ENCODE assay signal across 23 cellular contexts in the genomic region with DNA sequence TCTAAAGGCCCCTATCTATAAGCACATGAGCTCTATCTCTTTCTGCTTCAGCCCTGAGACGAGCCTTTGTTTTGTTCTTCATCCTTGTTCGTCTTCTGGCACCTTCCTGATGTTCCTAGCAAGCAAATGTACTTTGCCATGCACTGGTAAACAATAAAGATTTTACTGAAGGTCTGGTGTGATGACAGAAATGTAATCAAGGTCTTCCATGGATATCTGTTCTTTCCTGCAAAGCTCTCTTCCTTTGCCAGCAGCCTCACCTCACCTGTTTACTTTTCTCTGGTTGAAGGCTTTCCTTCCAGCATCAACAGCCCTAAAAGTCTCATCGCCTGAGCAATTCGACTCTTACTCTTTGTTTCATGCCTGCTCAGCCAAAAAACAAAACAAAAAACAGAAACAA.
DNase-seq lines count a peak whose midpoint lies in the region; ATAC-seq and TF ChIP-seq lines count a peak whose summit lies in the region.
"Had no signal": no experiment of that assay in that cellular context is flagged by ENCODE, and none has a peak within 500 bp of the region (broad histone marks: within the 10 kb centered on the region; RNA-seq: fewer than 3 reads in every experiment).

No MANE protein-coding gene starts in this region.

- peak overlapping the region; percentile 89 for H3K27ac Mint-ChIP-seq in nephron progenitor cell
- H3K27ac Mint-ChIP-seq: CD4-positive, alpha-beta T cell; IgD-negative memory B cell had no signal

- no peaks in the 10 kb centered on the region for H3K9me3 Mint-ChIP-seq in nephron progenitor cell
- H3K9me3 Mint-ChIP-seq: CD4-positive, alpha-beta T cell; IgD-negative memory B cell had no signal

- ATAC-seq in GM21367 (IDR thresholded peaks at IDR 0.05; ENCODE audit: unreplicated experiment) = no peak

- peaks cover 3% of the 10 kb centered on the region for H3K27me3 Mint-ChIP-seq in nephron progenitor cell (ENCODE audit: low read depth, poor library complexity)
- H3K27me3 Mint-ChIP-seq: CD4-positive, alpha-beta T cell had no signal

- H3K36me3 Mint-ChIP-seq in nephron progenitor cell (ENCODE audit: low read depth) = no peaks in the 10 kb centered on the region

- peak overlapping the region; percentile 95 for H3K27ac ChIP-seq in VCaP
- H3K27ac ChIP-seq: Peyer's patch had no signal

- DNase-seq in NCI-H1092 treated with DMSO at 0.1 percent for 48 hours (lab: John Stamatoyannopoulos, UW) (peak; percentile 4), NCI-H1092 (lab: John Stamatoyannopoulos, UW) (no peak), DMS79 treated with DMSO at 0.1 percent for 48 hours (lab: John Stamatoyannopoulos, UW) (peak; percentile 91), nephron progenitor cell (no peak), HK-2 (ENCODE audit: unreplicated experiment) (no peak)
- no peak for DNase-seq in activated CD4-positive, CD25-positive, alpha-beta regulatory T cell treated with anti-CD3 and anti-CD28 coated beads, Interleukin-2, amount 50 U/mL, for 72 hours
- DNase-seq: 8988T; BE2C; Caco-2; CD4-positive, alpha-beta T cell; H7; Karpas-422; MG63; NCI-H1048; NCI-H146; NCI-H2029 treated with DMSO at 0.1 percent for 48 hours; NCI-H2227 treated with DMSO at 0.1 percent for 48 hours; NCI-H526 treated with DMSO at 0.1 percent for 48 hours; Peyer's patch; SW 1271 had no signal

- peak overlapping the region; percentile 16 for H3K4me3 Mint-ChIP-seq in nephron progenitor cell
- H3K4me3 Mint-ChIP-seq: CD4-positive, alpha-beta T cell; IgD-negative memory B cell had no signal

- peaks cover 25% of the 10 kb centered on the region for H3K4me1 Mint-ChIP-seq in nephron progenitor cell

- TF ChIP-seq CTCF in VCaP (conservative IDR thresholded peaks at IDR 0.05) = no peak
- TF ChIP-seq CTCF in nephron progenitor cell (IDR thresholded peaks at IDR 0.05) = no peak

Comparison
In these comparisons a context has a peak if more than half of its experiments do, and no peak if none do; other contexts are left out.
1. DNase-seq: peak in NCI-H1092 treated with DMSO at 0.1 percent for 48 hours (single experiment) and DMS79 treated with DMSO at 0.1 percent for 48 hours (single experiment); none in NCI-H1092 (single experiment), nephron progenitor cell (single experiment), activated CD4-positive, CD25-positive, alpha-beta regulatory T cell treated with anti-CD3 and anti-CD28 coated beads, Interleukin-2, amount 50 U/mL, for 72 hours (single experiment) and HK-2 (single experiment).